In the genomic region with DNA sequence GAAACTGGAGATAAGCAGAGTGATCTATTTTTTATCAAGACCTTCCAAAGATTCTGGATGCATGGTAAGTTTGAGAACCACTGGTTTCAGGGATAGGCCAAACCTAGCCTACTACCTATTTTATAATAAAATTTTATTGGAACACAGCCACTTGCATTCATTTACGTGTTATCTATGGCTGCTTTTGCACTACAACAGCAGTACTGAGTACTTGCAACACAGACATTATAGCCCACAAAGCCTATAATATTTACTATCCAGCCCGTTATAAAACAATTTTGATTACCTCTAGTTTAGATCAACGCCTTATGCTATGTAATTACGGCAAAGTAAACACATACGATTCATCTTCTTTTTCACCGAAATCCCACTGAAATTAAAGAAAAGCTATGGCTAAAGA, we compare ENCODE assay signal across 1 cellular context.
TF ChIP-seq lines count a peak whose summit lies in the region.

No MANE protein-coding gene starts in this region.

TF ChIP-seq in HepG2, 621 proteins besides CTCF, POLR2A, EP300 and RAD21:
- TF ChIP-seq ZBTB34 (CRISPR knock-in tag; IDR thresholded peaks at IDR 0.05): no peak
- no peak for TF ChIP-seq ZBTB33 (CRISPR knock-in tag; IDR thresholded peaks at IDR 0.05)
- TF ChIP-seq HOXA9 (CRISPR knock-in tag; IDR thresholded peaks at IDR 0.05; ENCODE audit: borderline replicate concordance): no peak
- TF ChIP-seq, protein P1, sequence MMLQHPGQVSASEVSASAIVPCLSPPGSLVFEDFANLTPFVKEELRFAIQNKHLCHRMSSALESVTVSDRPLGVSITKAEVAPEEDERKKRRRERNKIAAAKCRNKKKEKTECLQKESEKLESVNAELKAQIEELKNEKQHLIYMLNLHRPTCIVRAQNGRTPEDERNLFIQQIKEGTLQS (CRISPR knock-in tag; IDR thresholded peaks at IDR 0.05): no peak
- TF ChIP-seq ZNF687 (CRISPR knock-in tag; IDR thresholded peaks at IDR 0.05): no peak
- TF ChIP-seq ZNF235 (CRISPR knock-in tag; IDR thresholded peaks at IDR 0.05; ENCODE audit: borderline replicate concordance): no peak
- TF ChIP-seq ZZZ3 (CRISPR knock-in tag; IDR thresholded peaks at IDR 0.05; ENCODE audit: borderline replicate concordance): no peak
- no peak for TF ChIP-seq ZNF678 (CRISPR knock-in tag; IDR thresholded peaks at IDR 0.05)
- TF ChIP-seq, protein P2, sequence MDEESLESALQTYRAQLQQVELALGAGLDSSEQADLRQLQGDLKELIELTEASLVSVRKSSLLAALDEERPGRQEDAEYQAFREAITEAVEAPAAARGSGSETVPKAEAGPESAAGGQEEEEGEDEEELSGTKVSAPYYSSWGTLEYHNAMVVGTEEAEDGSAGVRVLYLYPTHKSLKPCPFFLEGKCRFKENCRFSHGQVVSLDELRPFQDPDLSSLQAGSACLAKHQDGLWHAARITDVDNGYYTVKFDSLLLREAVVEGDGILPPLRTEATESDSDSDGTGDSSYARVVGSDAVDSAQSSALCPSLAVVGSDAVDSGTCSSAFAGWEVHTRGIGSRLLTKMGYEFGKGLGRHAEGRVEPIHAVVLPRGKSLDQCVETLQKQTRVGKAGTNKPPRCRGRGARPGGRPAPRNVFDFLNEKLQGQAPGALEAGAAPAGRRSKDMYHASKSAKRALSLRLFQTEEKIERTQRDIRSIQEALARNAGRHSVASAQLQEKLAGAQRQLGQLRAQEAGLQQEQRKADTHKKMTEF (CRISPR knock-in tag; IDR thresholded peaks at IDR 0.05): no peak
